Comparison of ENCODE assay signal across 15 cellular contexts in the genomic region with DNA sequence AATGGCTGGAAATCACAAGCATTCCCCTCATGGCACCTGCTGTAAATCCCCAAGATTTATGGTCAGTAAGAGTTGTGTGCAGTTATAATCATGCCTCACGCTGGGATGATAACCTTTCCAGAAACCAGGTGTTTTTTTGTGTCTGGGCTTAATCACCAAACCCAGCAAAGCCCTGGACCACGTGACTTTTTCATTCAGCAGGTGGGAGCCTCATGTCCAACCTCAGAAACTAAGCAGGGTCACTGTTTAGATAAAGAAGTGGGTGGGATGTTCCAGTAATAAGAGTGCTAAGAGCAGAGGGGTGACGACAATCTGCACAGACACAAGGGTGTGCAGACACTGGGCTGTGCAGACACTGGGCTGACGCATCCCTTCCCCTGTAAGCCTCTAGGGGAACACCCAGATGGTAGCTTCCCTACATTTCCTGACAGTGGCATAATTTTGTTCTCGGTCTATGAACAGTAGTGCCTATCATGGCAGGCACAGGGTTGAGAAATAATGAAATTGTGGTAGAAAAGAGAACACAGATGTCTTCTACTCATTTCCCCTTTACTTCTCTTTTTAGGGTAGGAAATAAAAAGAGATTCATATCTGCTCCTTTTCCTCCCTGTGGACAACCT.
DNase-seq lines count a peak whose midpoint lies in the region; ATAC-seq, FAIRE-seq and TF ChIP-seq lines count a peak whose summit lies in the region.
"Had no signal": no experiment of that assay in that cellular context is flagged by ENCODE, and none has a peak within 500 bp of the region (broad histone marks: within the 10 kb centered on the region; RNA-seq: fewer than 3 reads in every experiment).

No MANE protein-coding gene starts in this region.

- H3K9me3 Mint-ChIP-seq in GM23338 (no peaks in the 10 kb centered on the region), WTC11 (peaks cover 7% of the 10 kb centered on the region; the same call in 1 of the 2 replicates)

- POLR2A ChIA-PET in A549 (lab: Yijun Ruan, JAX) (no interaction called here), WTC11 (lab: Charles Lee) (no interaction called here)

- ATAC-seq in A549 (peak; percentile 55 to 60; a peak in 3 of 6 replicates), GM23338 (peak; percentile 38; the same call in 1 of the 3 replicates), HG03520 (IDR thresholded peaks at IDR 0.05; ENCODE audit: unreplicated experiment) (no peak), WTC11 (no peak; the same call in 1 of the 2 replicates)

- H3K79me2 ChIP-seq in GM23338 (replicated peaks; ENCODE audit: insufficient read depth), result no peaks in the 10 kb centered on the region

- H3K27ac Mint-ChIP-seq in GM23338 (no peak overlapping the region), WTC11 (no peak overlapping the region)
- H3K27ac Mint-ChIP-seq: progenitor cell of endocrine pancreas had no signal

- H3K9me3 ChIP-seq in A549 (no peaks in the 10 kb centered on the region), WERI-Rb-1 (ENCODE audit: severe bottlenecking) (no peaks in the 10 kb centered on the region)
- H3K9me3 ChIP-seq: heart left ventricle had no signal

- no peak for TF ChIP-seq RAD21 in A549 (conservative IDR thresholded peaks at IDR 0.05 in 1 of 2, IDR thresholded peaks at IDR 0.05 in 1 of 2)

- no peaks in the 10 kb centered on the region for H4K20me1 ChIP-seq in GM23338 (replicated peaks; ENCODE audit: insufficient read depth)

- H3K27ac ChIP-seq in A549 (no peak overlapping the region), GM23338 (ENCODE audit: low read depth) (no peak overlapping the region), WERI-Rb-1 (no peak overlapping the region)
- H3K27ac ChIP-seq: heart left ventricle had no signal

- H3K4me3 Mint-ChIP-seq in GM23338 (no peak overlapping the region), WTC11 (no peak overlapping the region)

- CTCF ChIA-PET in A549 (lab: Yijun Ruan, JAX) (interaction anchor here (0.6 kb wide), 1 partner anchor 20 kb away, joined by 3 read pairs; no protein-coding TSS in a partner anchor), WTC11 (lab: Charles Lee) (no interaction called here)

- TF ChIP-seq CTCF in A549 (IDR thresholded peaks at IDR 0.05), result no peak
- TF ChIP-seq CTCF in GM23338 (conservative IDR thresholded peaks at IDR 0.05; ENCODE audit: low read depth in 2 of 2), result no peak
- TF ChIP-seq CTCF in WERI-Rb-1 (IDR thresholded peaks at IDR 0.05; ENCODE audit: low read depth, low read length), result 0 out of 2 replicates have a peak, but pooled peaks have one; percentile 18
- no peak for TF ChIP-seq CTCF in WTC11 (IDR thresholded peaks at IDR 0.05)

- H3K9me2 ChIP-seq in GM23338 (ENCODE audit: insufficient read depth), result peaks cover 14% of the 10 kb centered on the region; the same call in 1 of the 2 replicates

- no peaks in the 10 kb centered on the region for H3K36me3 Mint-ChIP-seq in GM23338 (ENCODE audit: low read depth)
- H3K36me3 Mint-ChIP-seq in WTC11, result no peaks in the 10 kb centered on the region

- H3K4me1 Mint-ChIP-seq in GM23338, result peaks cover 8% of the 10 kb centered on the region
- peaks cover 11% of the 10 kb centered on the region for H3K4me1 Mint-ChIP-seq in WTC11

- H3K27me3 Mint-ChIP-seq in GM23338 (ENCODE audit: insufficient read depth, low read depth, poor library complexity) (no peaks in the 10 kb centered on the region), WTC11 (ENCODE audit: low read depth) (no peaks in the 10 kb centered on the region)

- no peak overlapping the region for H3K4me2 ChIP-seq in A549
- no peak overlapping the region for H3K4me2 ChIP-seq in GM23338

- no peak for TF ChIP-seq POLR2A in A549 (IDR thresholded peaks at IDR 0.05; ENCODE audit: low read length)

- H3K4me3 ChIP-seq in A549 (no peak overlapping the region), GM23338 (no peak overlapping the region), WERI-Rb-1 (ENCODE audit: low read depth, low read length) (no peak overlapping the region)
- H3K4me3 ChIP-seq: heart left ventricle had no signal

- H3K36me3 ChIP-seq in GM23338 (ENCODE audit: insufficient read depth) (no peaks in the 10 kb centered on the region), WERI-Rb-1 (no peaks in the 10 kb centered on the region)
- H3K36me3 ChIP-seq: heart left ventricle had no signal

- no peaks in the 10 kb centered on the region for H3F3A ChIP-seq in GM23338 (replicated peaks; ENCODE audit: low read depth)

- H2AFZ ChIP-seq in GM23338, result no peak overlapping the region

- no peak for DNase-seq in A549 (ENCODE audit: low read depth in 1 of 2, low spot score in 1 of 2)
- no peak for DNase-seq in GM23338 (ENCODE audit: low spot score)
- peak; percentile 14 to 21 for DNase-seq in NCI-H1930 (lab: John Stamatoyannopoulos, UW)
- DNase-seq in WERI-Rb-1, result peak; percentile 14
- DNase-seq in stimulated activated CD4-positive, alpha-beta T cell treated with anti-CD3 and anti-CD28 coated beads, Interleukin-2, amount 100 ng/mL, for 48 hours, result no peak
- DNase-seq in NCI-H1694 treated with DMSO at 0.1 percent for 48 hours (lab: John Stamatoyannopoulos, UW), result no peak
- DNase-seq in WTC11 (ENCODE audit: low spot score), result no peak
- DNase-seq: activated T-cell treated with anti-CD3 and anti-CD28 coated beads for 4 hours; heart left ventricle; stimulated activated CD4-positive, alpha-beta T cell treated with anti-CD3 and anti-CD28 coated beads, Interleukin-4, amount 100 ng/mL, for 1 hour; substantia nigra had no signal

- H3K27me3 ChIP-seq in GM23338 (ENCODE audit: insufficient read depth) (no peaks in the 10 kb centered on the region), WERI-Rb-1 (ENCODE audit: insufficient read depth, low read depth, severe bottlenecking) (no peaks in the 10 kb centered on the region)
- H3K27me3 ChIP-seq: heart left ventricle had no signal

- FAIRE-seq in A549 (lab: Jason Lieb, UNC), result no peak
- FAIRE-seq: G401.6, RCC 7860 had no signal

- H3K4me1 ChIP-seq in A549 (no peaks in the 10 kb centered on the region), GM23338 (ENCODE audit: insufficient read depth) (no peaks in the 10 kb centered on the region)
- H3K4me1 ChIP-seq: heart left ventricle had no signal

- WGBS in A549 (ENCODE audit: missing lambda C conversion rate), result 10% methylated on average over 5 of the region's 5 CpGs

- TF ChIP-seq EP300 in A549 (IDR thresholded peaks at IDR 0.05), result no peak

TF ChIP-seq in A549, 52 proteins besides CTCF, POLR2A, EP300 and RAD21 (continues in another document):
- TF ChIP-seq HOXA7 (CRISPR knock-in tag; IDR thresholded peaks at IDR 0.05) (no peak), HEYL (CRISPR knock-in tag; IDR thresholded peaks at IDR 0.05) (no peak), JUNB (IDR thresholded peaks at IDR 0.05) (no peak), MYC (IDR thresholded peaks at IDR 0.05; ENCODE audit: borderline replicate concordance, low read length) (no peak), CHD4 (IDR thresholded peaks at IDR 0.05; ENCODE audit: borderline replicate concordance) (no peak), ATOH8 (CRISPR knock-in tag; IDR thresholded peaks at IDR 0.05; ENCODE audit: low read depth) (no peak), HOXB5 (CRISPR knock-in tag; IDR thresholded peaks at IDR 0.05) (no peak), TP53 (CRISPR knock-in tag; IDR thresholded peaks at IDR 0.05) (no peak), HOXB13 (CRISPR knock-in tag; IDR thresholded peaks at IDR 0.05; ENCODE audit: low read depth) (no peak), ZC3H11A (IDR thresholded peaks at IDR 0.05) (no peak)

TF ChIP-seq in WTC11, 78 proteins besides CTCF, POLR2A, EP300 and RAD21 (continues in another document):
- TF ChIP-seq, protein P1, sequence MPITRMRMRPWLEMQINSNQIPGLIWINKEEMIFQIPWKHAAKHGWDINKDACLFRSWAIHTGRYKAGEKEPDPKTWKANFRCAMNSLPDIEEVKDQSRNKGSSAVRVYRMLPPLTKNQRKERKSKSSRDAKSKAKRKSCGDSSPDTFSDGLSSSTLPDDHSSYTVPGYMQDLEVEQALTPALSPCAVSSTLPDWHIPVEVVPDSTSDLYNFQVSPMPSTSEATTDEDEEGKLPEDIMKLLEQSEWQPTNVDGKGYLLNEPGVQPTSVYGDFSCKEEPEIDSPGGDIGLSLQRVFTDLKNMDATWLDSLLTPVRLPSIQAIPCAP (CRISPR knock-in tag; IDR thresholded peaks at IDR 0.05), result no peak
- TF ChIP-seq, protein P2, sequence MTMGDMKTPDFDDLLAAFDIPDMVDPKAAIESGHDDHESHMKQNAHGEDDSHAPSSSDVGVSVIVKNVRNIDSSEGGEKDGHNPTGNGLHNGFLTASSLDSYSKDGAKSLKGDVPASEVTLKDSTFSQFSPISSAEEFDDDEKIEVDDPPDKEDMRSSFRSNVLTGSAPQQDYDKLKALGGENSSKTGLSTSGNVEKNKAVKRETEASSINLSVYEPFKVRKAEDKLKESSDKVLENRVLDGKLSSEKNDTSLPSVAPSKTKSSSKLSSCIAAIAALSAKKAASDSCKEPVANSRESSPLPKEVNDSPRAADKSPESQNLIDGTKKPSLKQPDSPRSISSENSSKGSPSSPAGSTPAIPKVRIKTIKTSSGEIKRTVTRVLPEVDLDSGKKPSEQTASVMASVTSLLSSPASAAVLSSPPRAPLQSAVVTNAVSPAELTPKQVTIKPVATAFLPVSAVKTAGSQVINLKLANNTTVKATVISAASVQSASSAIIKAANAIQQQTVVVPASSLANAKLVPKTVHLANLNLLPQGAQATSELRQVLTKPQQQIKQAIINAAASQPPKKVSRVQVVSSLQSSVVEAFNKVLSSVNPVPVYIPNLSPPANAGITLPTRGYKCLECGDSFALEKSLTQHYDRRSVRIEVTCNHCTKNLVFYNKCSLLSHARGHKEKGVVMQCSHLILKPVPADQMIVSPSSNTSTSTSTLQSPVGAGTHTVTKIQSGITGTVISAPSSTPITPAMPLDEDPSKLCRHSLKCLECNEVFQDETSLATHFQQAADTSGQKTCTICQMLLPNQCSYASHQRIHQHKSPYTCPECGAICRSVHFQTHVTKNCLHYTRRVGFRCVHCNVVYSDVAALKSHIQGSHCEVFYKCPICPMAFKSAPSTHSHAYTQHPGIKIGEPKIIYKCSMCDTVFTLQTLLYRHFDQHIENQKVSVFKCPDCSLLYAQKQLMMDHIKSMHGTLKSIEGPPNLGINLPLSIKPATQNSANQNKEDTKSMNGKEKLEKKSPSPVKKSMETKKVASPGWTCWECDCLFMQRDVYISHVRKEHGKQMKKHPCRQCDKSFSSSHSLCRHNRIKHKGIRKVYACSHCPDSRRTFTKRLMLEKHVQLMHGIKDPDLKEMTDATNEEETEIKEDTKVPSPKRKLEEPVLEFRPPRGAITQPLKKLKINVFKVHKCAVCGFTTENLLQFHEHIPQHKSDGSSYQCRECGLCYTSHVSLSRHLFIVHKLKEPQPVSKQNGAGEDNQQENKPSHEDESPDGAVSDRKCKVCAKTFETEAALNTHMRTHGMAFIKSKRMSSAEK (CRISPR knock-in tag; IDR thresholded peaks at IDR 0.05; ENCODE audit: borderline replicate concordance), result no peak

Comparison
In these comparisons a context has a peak if more than half of its experiments do, and no peak if none do; other contexts are left out.
1. ATAC-seq: peak in A549 (2 of 2) and GM23338 (single experiment); none in HG03520 (single experiment) and WTC11 (single experiment).
2. DNase-seq: peak in NCI-H1930 (2 of 2) and WERI-Rb-1 (single experiment); none in A549 (0 of 2), GM23338 (single experiment), stimulated activated CD4-positive, alpha-beta T cell treated with anti-CD3 and anti-CD28 coated beads, Interleukin-2, amount 100 ng/mL, for 48 hours (0 of 2), NCI-H1694 treated with DMSO at 0.1 percent for 48 hours (single experiment) and WTC11 (single experiment).